22 cellular contexts compared by ENCODE assay signal in genomic region chr16:51854401-51854951, GRCh38.
"Had no signal": no experiment of that assay in that cellular context is flagged by ENCODE, and none has a peak within 500 bp of the region (broad histone marks: within the 10 kb centered on the region; RNA-seq: fewer than 3 reads in every experiment).

No MANE protein-coding gene starts in this region.

- H3K4me3 ChIP-seq: lower lobe of right lung, tibial artery had no signal

- H3K27ac ChIP-seq: foreskin keratinocyte, lower lobe of right lung, tibial artery had no signal

- H3K27ac Mint-ChIP-seq: activated CD4-positive, alpha-beta memory T cell treated with anti-CD3 and anti-CD28 coated beads for 36 hours; activated CD4-positive, alpha-beta T cell treated with anti-CD3 and anti-CD28 coated beads for 36 hours; activated CD8-positive, alpha-beta memory T cell treated with anti-CD3 and anti-CD28 coated beads, Interleukin-2, amount 10 ng/mL, durations not matched to agents 7 days and 5 days; activated naive CD8-positive, alpha-beta T cell treated with anti-CD3 and anti-CD28 coated beads for 36 hours; mesothelial cell of epicardium; nephron; T-helper 2 cell treated with Interferon-gamma antibody and Interleukin-4, amounts not matched to agents 5 μg/mL and 100 μg/mL, for 36 hours had no signal

- ATAC-seq: activated CD4-positive, alpha-beta T cell treated with anti-CD3 and anti-CD28 coated beads for 36 hours; activated CD8-positive, alpha-beta memory T cell treated with anti-CD3 and anti-CD28 coated beads, Interleukin-2, amount 10 ng/mL, durations not matched to agents 7 days and 5 days; foreskin keratinocyte; left colon; lower lobe of right lung had no signal

- DNase-seq: activated CD4-positive, alpha-beta memory T cell treated with anti-CD3 and anti-CD28 coated beads for 36 hours; activated CD4-positive, alpha-beta T cell treated with anti-CD3 and anti-CD28 coated beads for 36 hours; activated CD8-positive, alpha-beta memory T cell treated with anti-CD3 and anti-CD28 coated beads, Interleukin-2, amount 10 ng/mL, durations not matched to agents 7 days and 5 days; activated naive CD8-positive, alpha-beta T cell treated with anti-CD3 and anti-CD28 coated beads for 36 hours; amniotic stem cell; dermis blood vessel endothelial cell; effector memory CD4-positive, alpha-beta T cell; foreskin keratinocyte; hippocampal formation; islet precursor cell; left colon; lower lobe of right lung; nucleus accumbens; retina; stimulated activated CD4-positive, alpha-beta T cell treated with anti-CD3 and anti-CD28 coated beads, Interleukin-12 subunit alpha, Interleukin-12 subunit beta, amount 100 ng/mL, for 4 hours; stimulated activated CD4-positive, alpha-beta T cell treated with anti-CD3 and anti-CD28 coated beads, Interleukin-2, amount 100 ng/mL, for 24 hours; stimulated activated naive CD4-positive, alpha-beta T cell treated with Interleukin-2 at 50 U/mL for 16 hours; tibial artery had no signal

- H3K36me3 ChIP-seq: lower lobe of right lung, tibial artery had no signal

- FAIRE-seq: TTC549 had no signal

- H3K4me1 Mint-ChIP-seq: activated CD4-positive, alpha-beta T cell treated with anti-CD3 and anti-CD28 coated beads for 36 hours; activated CD8-positive, alpha-beta memory T cell treated with anti-CD3 and anti-CD28 coated beads, Interleukin-2, amount 10 ng/mL, durations not matched to agents 7 days and 5 days; activated naive CD8-positive, alpha-beta T cell treated with anti-CD3 and anti-CD28 coated beads for 36 hours; mesothelial cell of epicardium had no signal

- H3K36me3 Mint-ChIP-seq: activated CD4-positive, alpha-beta memory T cell treated with anti-CD3 and anti-CD28 coated beads for 36 hours; activated CD8-positive, alpha-beta memory T cell treated with anti-CD3 and anti-CD28 coated beads, Interleukin-2, amount 10 ng/mL, durations not matched to agents 7 days and 5 days; activated naive CD8-positive, alpha-beta T cell treated with anti-CD3 and anti-CD28 coated beads for 36 hours; mesothelial cell of epicardium had no signal

- H3K4me3 Mint-ChIP-seq: activated CD4-positive, alpha-beta memory T cell treated with anti-CD3 and anti-CD28 coated beads for 36 hours; activated CD4-positive, alpha-beta T cell treated with anti-CD3 and anti-CD28 coated beads for 36 hours; activated CD8-positive, alpha-beta memory T cell treated with anti-CD3 and anti-CD28 coated beads, Interleukin-2, amount 10 ng/mL, durations not matched to agents 7 days and 5 days; activated naive CD8-positive, alpha-beta T cell treated with anti-CD3 and anti-CD28 coated beads for 36 hours; mesothelial cell of epicardium; nephron; T-helper 2 cell treated with Interferon-gamma antibody and Interleukin-4, amounts not matched to agents 5 μg/mL and 100 μg/mL, for 36 hours had no signal

- H3K9me3 Mint-ChIP-seq: activated naive CD8-positive, alpha-beta T cell treated with anti-CD3 and anti-CD28 coated beads for 36 hours had no signal

- H3K9me3 ChIP-seq: lower lobe of right lung, tibial artery had no signal

- H3K4me1 ChIP-seq: foreskin keratinocyte, lower lobe of right lung, tibial artery had no signal

- H3K27me3 Mint-ChIP-seq: activated CD4-positive, alpha-beta memory T cell treated with anti-CD3 and anti-CD28 coated beads for 36 hours; activated CD4-positive, alpha-beta T cell treated with anti-CD3 and anti-CD28 coated beads for 36 hours; activated CD8-positive, alpha-beta memory T cell treated with anti-CD3 and anti-CD28 coated beads, Interleukin-2, amount 10 ng/mL, durations not matched to agents 7 days and 5 days; activated naive CD8-positive, alpha-beta T cell treated with anti-CD3 and anti-CD28 coated beads for 36 hours had no signal

- H3K27me3 ChIP-seq: foreskin keratinocyte, tibial artery had no signal
